Comparison of ENCODE assay signal across 9 cellular contexts in genomic region chr1:41936107-41936506, GRCh38. TPM values are rescaled to one million over a fixed set of nuclear protein-coding genes. Genes with fewer than 3 reads are reported as not detected.
A peak's percentile ranks its signal among the peaks of the same experiment; 100 is the strongest.
DNase-seq lines count a peak whose midpoint lies in the region; ATAC-seq and TF ChIP-seq lines count a peak whose summit lies in the region.
"Had no signal": no experiment of that assay in that cellular context is flagged by ENCODE, and none has a peak within 500 bp of the region (broad histone marks: within the 10 kb centered on the region; RNA-seq: fewer than 3 reads in every experiment).

No MANE protein-coding gene starts in this region.

- H3K27ac ChIP-seq in PC-3 (ENCODE audit: low read length) (peak overlapping the region; percentile 62), H9 (ENCODE audit: insufficient read length, low read depth, low read length) (no peak overlapping the region)

- no peak overlapping the region for H3K27ac Mint-ChIP-seq in H9

- H4K20me1 ChIP-seq in PC-3 (ENCODE audit: low read length): no peaks in the 10 kb centered on the region
- H4K20me1 ChIP-seq in H9 (ENCODE audit: control insufficient read depth, insufficient read depth, insufficient read length): no peaks in the 10 kb centered on the region

- H2AK5ac ChIP-seq in H9 (ENCODE audit: insufficient read length, low read length): no peak overlapping the region

- H4K8ac ChIP-seq in H9 (replicated peaks; ENCODE audit: insufficient read length, low read depth, low read length): no peak overlapping the region

- no peak overlapping the region for H3K18ac ChIP-seq in H9 (ENCODE audit: insufficient read length, low read depth, low read length)

- no peak overlapping the region for H3K4me3 ChIP-seq in PC-3 (ENCODE audit: low read length)
- H3K4me3 ChIP-seq in fibroblast of mammary gland (ENCODE audit: control insufficient read depth, low read depth, low read length): no peak overlapping the region

- no peak overlapping the region for H4K91ac ChIP-seq in H9 (ENCODE audit: insufficient read length, low read depth, low read length)

- H2BK20ac ChIP-seq in H9 (ENCODE audit: low read depth, low read length, poor library complexity, severe bottlenecking): no peak overlapping the region

- H2AFZ ChIP-seq in PC-3 (ENCODE audit: low read length) (no peak overlapping the region), H9 (ENCODE audit: low read length) (no peak overlapping the region)

- no peak overlapping the region for H3K9ac ChIP-seq in PC-3 (ENCODE audit: low read length)
- H3K9ac ChIP-seq in H9 (ENCODE audit: extremely low read depth, insufficient read length, low read length): no peak overlapping the region

- no peak overlapping the region for H2BK120ac ChIP-seq in H9 (ENCODE audit: low read depth, low read length, poor library complexity, severe bottlenecking)

- no peak overlapping the region for H4K5ac ChIP-seq in H9 (ENCODE audit: insufficient read length, low read depth, low read length)

- peaks cover 0 to 4% (median 0%) of the 10 kb centered on the region in 3 experiments; a peak in 1 of 7 replicates for H3K36me3 Mint-ChIP-seq in H9 (ENCODE audit: insufficient read depth in 1 of 3, low read depth in 3 of 3)

- no peaks in the 10 kb centered on the region for H3F3A ChIP-seq in PC-3 (ENCODE audit: low read length, unreplicated experiment)

- no peak overlapping the region for H3K4me3 Mint-ChIP-seq in H9

- H3K23ac ChIP-seq in H9 (ENCODE audit: insufficient read length, low read depth, low read length): no peak overlapping the region

- H3K4me1 ChIP-seq in PC-3 (ENCODE audit: insufficient read depth, low read length): peaks cover 17% of the 10 kb centered on the region
- H3K4me1 ChIP-seq in H9 (ENCODE audit: insufficient read depth, low read length): no peaks in the 10 kb centered on the region

- H3K4me1 Mint-ChIP-seq in H9: peaks cover 5% of the 10 kb centered on the region in 2 experiments; a peak in 3 of 4 replicates

- no peak overlapping the region for H2BK12ac ChIP-seq in H9 (ENCODE audit: insufficient read length, low read depth, low read length)

- H3K36me3 ChIP-seq in PC-3 (ENCODE audit: low read depth, low read length): no peaks in the 10 kb centered on the region

- no TSS peak for BruUV-seq in PC-3 (replicated peaks; lab: Mats Ljungman, UMichigan)

- CTCF ChIA-PET in PC-3 (lab: Charles Lee): interaction anchor here (0.6 kb wide), 1 partner anchor 129 kb away, joined by 5 read pairs; no protein-coding TSS in a partner anchor

- H3K56ac ChIP-seq in H9 (ENCODE audit: insufficient read length, low read depth, low read length): no peak overlapping the region

- intact Hi-C loops in PC-3 (cut with micrococcal nuclease): loop anchor here (5.0 kb wide), 1 partner anchor 46 kb away; no protein-coding TSS in a partner anchor

- H3K79me1 ChIP-seq in H9 (ENCODE audit: insufficient read depth, low read depth, low read length, poor library complexity, severe bottlenecking): no peaks in the 10 kb centered on the region

- POLR2A ChIA-PET in PC-3 (lab: Charles Lee; ENCODE audit: unreplicated experiment): no interaction called here

- H3K9me3 ChIP-seq in PC-3 (ENCODE audit: low read length): no peaks in the 10 kb centered on the region
- H3K9me3 ChIP-seq in H9 (ENCODE audit: control insufficient read depth, low read depth, low read length): no peaks in the 10 kb centered on the region

- H3K27me3 ChIP-seq in PC-3 (ENCODE audit: low read length) (no peaks in the 10 kb centered on the region), H9 (ENCODE audit: insufficient read depth, low read length) (no peaks in the 10 kb centered on the region)

- peak; percentile 93 for ATAC-seq in PC-3
- ATAC-seq in GM21447 (IDR thresholded peaks at IDR 0.05; ENCODE audit: unreplicated experiment): no peak
- no peak for ATAC-seq in GM18909 (IDR thresholded peaks at IDR 0.05; ENCODE audit: poor library complexity, unreplicated experiment)

- H3K4ac ChIP-seq in H9 (ENCODE audit: low read depth, low read length): no peak overlapping the region

- H3K14ac ChIP-seq in H9 (ENCODE audit: insufficient read depth, low read length): no peak overlapping the region

- H3K4me2 ChIP-seq in PC-3 (ENCODE audit: low read length) (peak overlapping the region; percentile 45), H9 (ENCODE audit: insufficient read depth, insufficient read length, low read length) (no peak overlapping the region)

- no peak overlapping the region for H3T11ph ChIP-seq in H9 (ENCODE audit: low read length)

- H2BK15ac ChIP-seq in H9 (ENCODE audit: low read depth, low read length): no peak overlapping the region

- H3K9me3 Mint-ChIP-seq in H9: no peaks in the 10 kb centered on the region; a peak in 1 of 5 replicates

- H2BK5ac ChIP-seq in H9 (ENCODE audit: insufficient read length, low read length): no peak overlapping the region

- H3K27me3 Mint-ChIP-seq in H9 (ENCODE audit: low read depth): peaks cover 3% of the 10 kb centered on the region

- no CpG with 5 or more reads among the region's 2 CpGs for WGBS in H9 (ENCODE audit: extremely low coverage, insufficient read length, low lambda C conversion rate)

- TF ChIP-seq CTCF in PC-3 (conservative IDR thresholded peaks at IDR 0.05; ENCODE audit: low read depth, low read length) (peak; percentile 48), fibroblast of mammary gland (conservative IDR thresholded peaks at IDR 0.05; ENCODE audit: control insufficient read depth, insufficient read depth, low read depth, low read length) (no peak), H9 (conservative IDR thresholded peaks at IDR 0.05) (no peak)

- no peaks in the 10 kb centered on the region for H3K23me2 ChIP-seq in H9 (ENCODE audit: insufficient read length, low read depth, low read length, poor library complexity, severe bottlenecking)

- no peaks in the 10 kb centered on the region for H3K9me2 ChIP-seq in PC-3 (replicated peaks; ENCODE audit: low read length)

- DNase-seq in DMS79 treated with DMSO at 0.1 percent for 48 hours (lab: John Stamatoyannopoulos, UW): peak; percentile 83
- peak; percentile 46 for DNase-seq in NCI-H1092 treated with DMSO at 0.1 percent for 48 hours (lab: John Stamatoyannopoulos, UW)
- DNase-seq in PC-3: peak; percentile 92
- peak; percentile 74 for DNase-seq in fibroblast of mammary gland (ENCODE audit: low read depth)
- no peak for DNase-seq in H9
- no peak for DNase-seq in NK-92 (lab: John Stamatoyannopoulos, UW; ENCODE audit: unreplicated experiment)
- DNase-seq: activated gamma-delta T cell treated with Interleukin-2 at 50 U/mL for 16 hours had no signal

- H3K79me2 ChIP-seq in PC-3 (ENCODE audit: low read length): no peaks in the 10 kb centered on the region
- no peaks in the 10 kb centered on the region for H3K79me2 ChIP-seq in H9 (ENCODE audit: insufficient read depth, low read length)

RNA-seq across cellular contexts. Expression of gene HIVEP3, which starts 17.4 kb away (rescaled TPM):
- total RNA-seq in PC-3 (2014; rRNA removed) (8.4 and 9.8 TPM in 2 replicates), H9 (2021) (1.2 and 1.4 TPM in 2 replicates)

Comparison
In these comparisons a context has a peak if more than half of its experiments do, and no peak if none do; other contexts are left out.
1. DNase-seq: peak in DMS79 treated with DMSO at 0.1 percent for 48 hours (single experiment), NCI-H1092 treated with DMSO at 0.1 percent for 48 hours (single experiment), PC-3 (single experiment) and fibroblast of mammary gland (single experiment); none in H9 (single experiment) and NK-92 (single experiment).